Comparison of ENCODE assay signal across 8 cellular contexts in the genomic region with DNA sequence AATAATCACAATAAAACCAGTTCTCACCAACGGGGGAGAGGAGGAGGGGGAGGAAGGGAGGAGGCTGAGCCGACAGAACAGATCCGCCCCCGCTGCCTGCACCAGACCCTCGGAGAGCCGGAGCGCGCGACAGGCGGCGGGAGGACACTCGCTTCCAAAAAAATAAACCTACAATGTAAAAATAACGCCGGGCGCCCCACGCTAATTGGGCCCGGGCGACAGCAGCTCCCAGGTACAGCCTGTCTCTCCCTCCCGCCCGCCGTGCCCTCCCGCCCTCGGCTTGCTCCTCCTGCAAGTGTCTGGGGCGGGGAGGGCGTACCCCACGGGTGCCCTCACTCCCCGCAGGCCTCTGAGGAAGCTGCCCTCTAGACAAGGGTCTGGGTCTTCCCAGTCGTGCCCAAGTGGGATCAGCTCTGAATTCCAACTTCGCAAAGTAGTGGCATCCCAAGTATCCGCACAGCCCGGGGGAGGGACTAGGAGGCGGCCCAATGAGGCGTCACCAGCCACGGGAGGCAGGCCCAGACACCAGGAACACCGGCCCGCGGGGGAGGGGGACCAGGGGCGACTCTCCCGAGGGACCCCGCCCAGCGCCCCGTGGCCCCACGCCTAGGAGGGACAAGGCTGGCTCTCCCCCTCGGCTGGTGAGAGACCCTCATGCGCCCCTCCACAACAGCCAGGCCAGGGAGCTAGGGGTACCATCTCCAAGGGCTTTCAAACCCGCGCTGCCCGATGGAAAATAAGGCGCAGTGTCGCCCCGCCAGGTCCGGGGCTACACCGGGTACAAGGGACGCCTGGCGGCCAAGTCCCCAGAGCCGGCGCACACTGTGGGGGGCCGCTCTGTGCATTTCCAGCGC. TPM values are rescaled to one million over a fixed set of nuclear protein-coding genes. Genes with fewer than 3 reads are reported as not detected.
DNase-seq lines count a peak whose midpoint lies in the region; ATAC-seq and TF ChIP-seq lines count a peak whose summit lies in the region.

No MANE protein-coding gene starts in this region.

- no peak for TF ChIP-seq POLR2A in lower leg skin (IDR thresholded peaks at IDR 0.05)

- WGBS in lower leg skin, 2 donors = 1% methylated on average over 31 to 36 of the region's 59 CpGs

- in situ Hi-C loops in ACHN (cut with HindIII; ENCODE audit: low pct_ligation_motif_present, low pct_unique_long_range_greater_than_20kb, low sequenced_read_pairs) = no loop called here

- peak overlapping the region; percentile 87 for H3K4me3 ChIP-seq in lower leg skin (ENCODE audit: low read depth, poor library complexity, severe bottlenecking)

- no peak for TF ChIP-seq CTCF in lower leg skin (IDR thresholded peaks at IDR 0.05)

- ATAC-seq in GM18517 (IDR thresholded peaks at IDR 0.05; ENCODE audit: unreplicated experiment) (peak; percentile 37), HG03103 (IDR thresholded peaks at IDR 0.05; ENCODE audit: low read depth, unreplicated experiment) (peak; percentile 28)

- DNase-seq in ACHN (peak; percentile 88), NCI-H510A (lab: John Stamatoyannopoulos, UW) (peak; percentile 82), ecto neural progenitor cell (ENCODE audit: low spot score) (peak; percentile 90), lower leg skin (ENCODE audit: low spot score in 2 of 2) (peak; percentile 91 to 98)
- DNase-seq in activated CD4-positive, alpha-beta T cell treated with anti-CD3 and anti-CD28 coated beads, Interleukin-2, amount 50 U/mL, for 48 hours = peak; percentile 76 to 81
- peak; percentile 70 for DNase-seq in stimulated activated CD4-positive, alpha-beta T cell treated with anti-CD3 and anti-CD28 coated beads, Interleukin-4, amount 100 ng/mL, for 24 hours

- intact Hi-C loops in lower leg skin (cut with DNase I; ENCODE audit: low total_unique reads) = loop anchor here (10.0 kb wide), 2 partner anchors 52 to 198 kb away; no protein-coding TSS in a partner anchor

RNA-seq across cellular contexts. Expression of a gene that starts 1.0 kb away (rescaled TPM):
- total RNA-seq in lower leg skin = 100 to 1,000 TPM in 3 of 4 donors, 10 to 100 TPM in 1; 92.1 to 262 (median 137) TPM

Comparison
In these comparisons a context has a peak if more than half of its experiments do, and no peak if none do; other contexts are left out.
1. Peak in every context shown above with its lines: DNase-seq, ATAC-seq and H3K4me3 ChIP-seq.